In the genomic region with DNA sequence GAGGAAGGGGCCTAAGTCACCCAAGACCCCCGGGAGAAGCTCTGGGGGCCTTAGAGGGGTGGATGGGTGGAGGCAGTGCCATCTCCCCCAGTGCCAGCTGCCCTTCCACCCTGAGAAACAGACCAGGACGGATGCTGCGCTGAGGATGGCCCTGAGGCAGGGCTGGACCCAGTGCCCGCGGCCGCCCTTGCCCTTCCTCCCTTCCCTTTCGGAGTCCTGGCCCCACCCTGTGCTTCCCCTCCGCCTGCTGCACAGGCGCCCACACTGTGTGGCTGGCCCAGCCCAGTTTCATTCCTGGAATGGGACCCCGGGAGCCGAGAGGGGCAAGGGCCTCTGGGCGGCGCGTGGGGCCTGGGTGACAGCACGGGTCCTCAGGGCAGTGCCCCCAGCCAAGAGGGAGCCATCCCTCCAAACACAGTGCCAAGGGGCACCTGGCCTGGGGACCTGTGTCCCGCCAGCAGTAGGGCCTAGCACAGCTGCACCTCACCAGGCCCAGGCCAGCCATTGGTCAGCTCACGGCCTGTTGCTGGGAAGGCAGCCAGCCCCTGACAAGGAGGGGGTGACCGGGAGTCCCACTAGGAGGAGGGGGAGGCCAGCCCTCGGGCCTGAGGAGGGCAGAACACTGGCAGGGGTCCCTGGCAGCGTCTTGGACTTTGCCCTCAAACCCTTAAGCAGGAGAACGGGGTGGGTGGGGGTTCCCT, we compare ENCODE assay signal across 13 cellular contexts. TPM values are rescaled to one million over a fixed set of nuclear protein-coding genes. Genes with fewer than 3 reads are reported as not detected.
DNase-seq lines count a peak whose midpoint lies in the region; ATAC-seq, FAIRE-seq and TF ChIP-seq lines count a peak whose summit lies in the region.
"Had no signal": no experiment of that assay in that cellular context is flagged by ENCODE, and none has a peak within 500 bp of the region (broad histone marks: within the 10 kb centered on the region; RNA-seq: fewer than 3 reads in every experiment).

No MANE protein-coding gene starts in this region.

- ATAC-seq in HG03039 (IDR thresholded peaks at IDR 0.05; ENCODE audit: unreplicated experiment): no peak
- ATAC-seq: naive thymus-derived CD4-positive, alpha-beta T cell had no signal

- H3K27me3 ChIP-seq in breast epithelium: no peaks in the 10 kb centered on the region
- H3K27me3 ChIP-seq in vagina: no peaks in the 10 kb centered on the region

- in situ Hi-C loops in GM13977 (cut with MboI; ENCODE audit: low pct_unique_long_range_greater_than_20kb, low sequenced_read_pairs, unreplicated experiment): no loop called here

- H3K9me3 ChIP-seq in breast epithelium (no peaks in the 10 kb centered on the region), kidney (ENCODE audit: control insufficient read depth in 1 of 2, low read length in 2 of 2) (no peaks in the 10 kb centered on the region), vagina (no peaks in the 10 kb centered on the region)

- no peak overlapping the region for H3K4me3 Mint-ChIP-seq in MCF 10A (ENCODE audit: unreplicated experiment)
- H3K4me3 Mint-ChIP-seq: naive thymus-derived CD4-positive, alpha-beta T cell had no signal

- H3K27ac Mint-ChIP-seq in MCF 10A (ENCODE audit: low read depth, unreplicated experiment): no peak overlapping the region
- H3K27ac Mint-ChIP-seq: naive thymus-derived CD4-positive, alpha-beta T cell had no signal

- FAIRE-seq in kidney (lab: Jason Lieb, UNC): no peak

- no peaks in the 10 kb centered on the region for H3K4me1 Mint-ChIP-seq in MCF 10A (ENCODE audit: insufficient read depth, unreplicated experiment)

- H3K27ac ChIP-seq in breast epithelium (peak overlapping the region; percentile 92 to 94), kidney (ENCODE audit: low read depth in 2 of 2, low read length in 2 of 2) (peak overlapping the region; percentile 96 to 97), vagina (peak overlapping the region; percentile 97)

- H3K36me3 ChIP-seq in breast epithelium (no peaks in the 10 kb centered on the region), kidney (ENCODE audit: control insufficient read depth in 1 of 2, insufficient read depth in 2 of 2, low read length in 2 of 2) (no peaks in the 10 kb centered on the region), vagina (no peaks in the 10 kb centered on the region)

- no peak for TF ChIP-seq CTCF in breast epithelium (IDR thresholded peaks at IDR 0.05)
- no peak for TF ChIP-seq CTCF in MCF 10A (IDR thresholded peaks at IDR 0.05; ENCODE audit: unreplicated experiment)
- no peak for TF ChIP-seq CTCF in kidney (IDR thresholded peaks at IDR 0.05; ENCODE audit: borderline replicate concordance, extremely low read depth, insufficient read depth)
- no peak for TF ChIP-seq CTCF in vagina (IDR thresholded peaks at IDR 0.05)
- no peak for TF ChIP-seq CTCF in GM13977 (IDR thresholded peaks at IDR 0.05; ENCODE audit: extremely low read depth, insufficient read depth, missing control alignments)

- H3K9ac ChIP-seq in kidney (ENCODE audit: low read length in 2 of 2): peak overlapping the region; percentile 83 to 89

- BruUV-seq in MCF 10A (replicated peaks; lab: Mats Ljungman, UMichigan): no TSS peak

- H3K4me1 ChIP-seq in breast epithelium (peaks cover 18 to 24% of the 10 kb centered on the region in 2 donors), kidney (ENCODE audit: control insufficient read depth in 1 of 2, insufficient read depth in 1 of 2, low read depth in 1 of 2, low read length in 2 of 2) (peaks cover 21 to 27% of the 10 kb centered on the region in 2 donors), vagina (peaks cover 49% of the 10 kb centered on the region)

- DNase-seq in breast epithelium (ENCODE audit: low spot score in 2 of 2) (no peak), MCF 10A (ENCODE audit: unreplicated experiment) (no peak), kidney (peak; percentile 88), posterior vena cava (ENCODE audit: low spot score) (peak; percentile 87), vagina (ENCODE audit: extremely low spot score in 2 of 2) (no peak), GM13977 (ENCODE audit: low spot score) (no peak), retina (no peak)
- DNase-seq: 8988T; DMS53; naive thymus-derived CD4-positive, alpha-beta T cell; NCI-H774; stimulated activated CD4-positive, alpha-beta T cell treated with anti-CD3 and anti-CD28 coated beads, Interleukin-4, amount 100 ng/mL, for 4 hours had no signal

- CTCF ChIA-PET in MCF 10A (lab: Yijun Ruan, JAX): no interaction called here

- peak overlapping the region in 2 of 3 donors; percentile 41 to 60 for H3K4me3 ChIP-seq in breast epithelium
- H3K4me3 ChIP-seq in kidney (ENCODE audit: low read length in 2 of 2): no peak overlapping the region
- peak overlapping the region in 1 of 2 donors; percentile 29 for H3K4me3 ChIP-seq in vagina

- POLR2A ChIA-PET in MCF 10A (lab: Yijun Ruan, JAX): no interaction called here

- TF ChIP-seq POLR2A in breast epithelium (IDR thresholded peaks at IDR 0.05): no peak
- TF ChIP-seq POLR2A in vagina (IDR thresholded peaks at IDR 0.05): no peak

- H3K27me3 Mint-ChIP-seq in MCF 10A (ENCODE audit: insufficient read depth, unreplicated experiment): no peaks in the 10 kb centered on the region

- H3K9me3 Mint-ChIP-seq in MCF 10A (ENCODE audit: unreplicated experiment): peaks cover 9% of the 10 kb centered on the region

- intact Hi-C loops in breast epithelium (cut with DNase I; ENCODE audit: low total_unique reads): no loop called here
- intact Hi-C loops in MCF 10A (cut with micrococcal nuclease): no loop called here
- intact Hi-C loops in kidney (cut with DNase I): loop anchor here (10.0 kb wide), 1 partner anchor 100 kb away; no protein-coding TSS in a partner anchor
- intact Hi-C loops in posterior vena cava (cut with DNase I): no loop called here
- intact Hi-C loops in vagina (cut with DNase I): no loop called here

- no peaks in the 10 kb centered on the region for H3K36me3 Mint-ChIP-seq in MCF 10A (ENCODE audit: insufficient read depth, unreplicated experiment)
- H3K36me3 Mint-ChIP-seq: naive thymus-derived CD4-positive, alpha-beta T cell had no signal

RNA-seq across cellular contexts. Expression of a gene that starts 13.4 kb away (rescaled TPM):
- total RNA-seq in breast epithelium (10 to 100 TPM; 22.1 to 33.8 (median 26.7) TPM), MCF 10A (2022) (42.7 and 53.7 TPM in 2 replicates), kidney (78.6 TPM), posterior vena cava (100 to 1,000 TPM; 104 to 111 TPM), vagina (53.8 TPM)
- 9.2 TPM for polyA plus RNA-seq in kidney (ENCODE audit: insufficient read depth, low read depth, low replicate concordance)

RNA-seq across cellular contexts. Expression of a gene that starts 20.1 kb away (rescaled TPM):
- total RNA-seq in breast epithelium (10 to 100 TPM; 28.6 to 33.1 (median 29.9) TPM), MCF 10A (2022) (75.9 and 88.8 TPM in 2 replicates), kidney (69.0 TPM), posterior vena cava (10 to 100 TPM; 50.7 to 52.9 TPM), vagina (92.3 TPM)
- polyA plus RNA-seq in kidney (ENCODE audit: insufficient read depth, low read depth, low replicate concordance): 109 TPM

Comparison
In these comparisons a context has a peak if more than half of its experiments do, and no peak if none do; other contexts are left out.
1. DNase-seq: peak in kidney (single experiment) and posterior vena cava (single experiment); none in breast epithelium (0 of 2), MCF 10A (single experiment), vagina (0 of 2), GM13977 (single experiment) and retina (single experiment).
2. H3K4me3 ChIP-seq: peak in breast epithelium (2 of 3); none in kidney (0 of 2).
3. Peak in every context shown above with its lines, with median percentiles within 50 percentile points of each other: H3K27ac ChIP-seq.